Comparison of ENCODE assay signal across 8 cellular contexts in the genomic region with DNA sequence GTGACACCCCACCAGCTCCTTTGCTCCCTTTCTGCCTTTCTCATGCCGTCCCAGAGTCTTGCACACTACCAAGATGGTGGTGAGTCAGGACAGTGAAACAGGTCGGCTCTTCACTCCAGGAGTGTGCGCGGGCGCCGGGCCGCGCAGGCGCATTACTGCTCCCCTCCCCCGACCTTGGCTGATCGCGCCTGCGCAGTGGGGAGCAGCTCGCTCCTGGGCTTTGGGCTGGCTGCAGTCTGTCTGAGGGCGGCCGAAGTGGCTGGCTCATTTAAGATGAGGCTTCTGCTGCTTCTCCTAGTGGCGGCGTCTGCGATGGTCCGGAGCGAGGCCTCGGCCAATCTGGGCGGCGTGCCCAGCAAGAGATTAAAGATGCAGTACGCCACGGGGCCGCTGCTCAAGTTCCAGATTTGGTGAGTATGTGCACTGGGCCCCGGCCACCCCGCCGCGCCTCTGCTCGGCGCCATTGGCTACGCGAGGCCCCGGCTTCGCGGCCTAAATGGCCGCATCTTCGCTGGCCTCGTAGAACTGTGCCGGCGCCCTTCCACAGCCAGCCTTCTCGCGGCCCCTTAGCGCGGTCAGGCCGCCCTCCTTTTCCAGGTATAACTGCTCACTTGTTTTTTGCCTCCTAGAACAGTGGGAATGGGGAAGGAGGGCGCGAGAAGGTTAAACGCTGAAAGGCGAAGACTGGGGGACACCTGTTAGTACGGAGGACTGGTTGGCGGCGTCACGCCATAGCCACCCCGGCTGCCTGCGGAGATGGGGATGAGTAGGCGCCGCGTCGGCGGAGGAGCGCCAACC. TPM values are rescaled to one million over a fixed set of nuclear protein-coding genes. Genes with fewer than 3 reads are reported as not detected.
DNase-seq lines count a peak whose midpoint lies in the region; ATAC-seq lines count a peak whose summit lies in the region.

A gene with protein sequence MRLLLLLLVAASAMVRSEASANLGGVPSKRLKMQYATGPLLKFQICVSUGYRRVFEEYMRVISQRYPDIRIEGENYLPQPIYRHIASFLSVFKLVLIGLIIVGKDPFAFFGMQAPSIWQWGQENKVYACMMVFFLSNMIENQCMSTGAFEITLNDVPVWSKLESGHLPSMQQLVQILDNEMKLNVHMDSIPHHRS (plus strand): TSS at position 232 of the 798 bp plus-strand sequence. CDS start 42 bp downstream, at position 274.

- ATAC-seq in GM19463 (IDR thresholded peaks at IDR 0.05; ENCODE audit: unreplicated experiment) = peak; percentile 55

- H3K27me3 Mint-ChIP-seq in CD8-positive, alpha-beta memory T cell = peaks cover 0 to 7% of the 10 kb centered on the region in 2 donors

- H3K36me3 ChIP-seq in CD8-positive, alpha-beta memory T cell (ENCODE audit: insufficient read depth, low read length) = no peaks in the 10 kb centered on the region

- peak within 1 kb of the TSS; percentile 93 to 99 (median 98) for H3K4me3 Mint-ChIP-seq in CD8-positive, alpha-beta memory T cell

- peaks cover 3 to 41% (median 15%) of the 10 kb centered on the region in 3 donors for H3K36me3 Mint-ChIP-seq in CD8-positive, alpha-beta memory T cell

- peaks cover 50% of the 10 kb centered on the region for H3K4me1 ChIP-seq in CD8-positive, alpha-beta memory T cell (ENCODE audit: insufficient read depth, low read length)

- no peaks in the 10 kb centered on the region for H3K9me3 Mint-ChIP-seq in CD8-positive, alpha-beta memory T cell

- peak; percentile 91 to 97 (median 96) for DNase-seq in CD8-positive, alpha-beta memory T cell
- DNase-seq in HS-27A (ENCODE audit: low read depth) = peak; percentile 90
- DNase-seq in NK-92 (lab: John Stamatoyannopoulos, UW; ENCODE audit: unreplicated experiment) = peak; percentile 48
- DNase-seq in activated CD8-positive, alpha-beta memory T cell treated with anti-CD3 and anti-CD28 coated beads for 1 hour (ENCODE audit: extremely low read depth in 1 of 2, low read depth in 1 of 2) = peak; percentile 79 to 91
- DNase-seq in effector CD4-positive, alpha-beta T cell = peak; percentile 90
- peak; percentile 96 for DNase-seq in lung microvascular endothelial cell (ENCODE audit: low read depth in 2 of 2)
- DNase-seq in stimulated activated CD4-positive, alpha-beta T cell treated with anti-CD3 and anti-CD28 coated beads, TNF-alpha, amount 100 ng/mL, for 48 hours (ENCODE audit: low read depth in 3 of 3) = peak; percentile 88 to 91 (median 90)

- CTCF ChIA-PET in CD8-positive, alpha-beta memory T cell (lab: Charles Lee) = interaction anchor here (1.0 to 1.7 kb wide), 9 partner anchors 9 to 160 kb away, joined by 3 to 7 read pairs (median 4); a partner anchor contains a TSS

- no peaks in the 10 kb centered on the region for H3K9me3 ChIP-seq in CD8-positive, alpha-beta memory T cell (ENCODE audit: low read length)

- H3K4me3 ChIP-seq in CD8-positive, alpha-beta memory T cell (ENCODE audit: low read length) = peak within 1 kb of the TSS; percentile 89

- H3K27ac ChIP-seq in CD8-positive, alpha-beta memory T cell (ENCODE audit: low read depth, low read length) = peak within 1 kb of the TSS; percentile 92

- peak within 1 kb of the TSS; percentile 96 to 100 (median 99) for H3K27ac Mint-ChIP-seq in CD8-positive, alpha-beta memory T cell

- peaks cover 56 to 81% (median 77%) of the 10 kb centered on the region in 3 donors for H3K4me1 Mint-ChIP-seq in CD8-positive, alpha-beta memory T cell

- POLR2A ChIA-PET in CD8-positive, alpha-beta memory T cell (lab: Charles Lee) = interaction anchor here (0.5 to 2.1 kb wide), 13 partner anchors 9 to 195 kb away, joined by 3 to 36 read pairs (median 3); a partner anchor contains a TSS

- no peaks in the 10 kb centered on the region for H3K27me3 ChIP-seq in CD8-positive, alpha-beta memory T cell (ENCODE audit: insufficient read depth, low read length, poor library complexity, severe bottlenecking)

RNA-seq across cellular contexts. Expression of the gene that starts here (rescaled TPM):
- 100 to 1,000 TPM; 158 to 162 TPM for total RNA-seq in CD8-positive, alpha-beta memory T cell
- polyA plus RNA-seq in CD8-positive, alpha-beta memory T cell = 311 TPM
- 44.9 and 88.7 TPM in 2 replicates for total RNA-seq in lung microvascular endothelial cell

Comparison
In these comparisons a context has a peak if more than half of its experiments do, and no peak if none do; other contexts are left out.
1. Peak in every context shown above with its lines: DNase-seq, ATAC-seq, H3K4me3 ChIP-seq and H3K27ac ChIP-seq.